ENCODE assay signal across 14 cellular contexts in genomic region chr14:69008411-69008810, GRCh38. TPM values are rescaled to one million over a fixed set of nuclear protein-coding genes. Genes with fewer than 3 reads are reported as not detected.
A peak's percentile ranks its signal among the peaks of the same experiment; 100 is the strongest.
DNase-seq lines count a peak whose midpoint lies in the region; ATAC-seq and TF ChIP-seq lines count a peak whose summit lies in the region.
"Had no signal": no experiment of that assay in that cellular context is flagged by ENCODE, and none has a peak within 500 bp of the region (broad histone marks: within the 10 kb centered on the region; RNA-seq: fewer than 3 reads in every experiment).

No MANE protein-coding gene starts in this region.

- DNase-seq in DMS 273 (lab: John Stamatoyannopoulos, UW; ENCODE audit: unreplicated experiment) = peak; percentile 54
- DNase-seq in DMS 273 treated with DMSO at 0.1 percent for 48 hours (lab: John Stamatoyannopoulos, UW) = no peak
- DNase-seq in SJSA1 (ENCODE audit: low read depth in 1 of 2, low spot score in 2 of 2) = peak in 1 of 2 experiments; percentile 56
- DNase-seq in glomerular visceral epithelial cell (ENCODE audit: extremely low spot score) = peak; percentile 20
- no peak for DNase-seq in GM10266 (ENCODE audit: extremely low spot score)
- no peak for DNase-seq in NCI-H748 treated with DMSO at 0.1 percent for 48 hours (lab: John Stamatoyannopoulos, UW)
- DNase-seq: activated naive CD8-positive, alpha-beta T cell treated with anti-CD3 and anti-CD28 coated beads, Interleukin-2, amount 10 ng/mL, durations not matched to agents 7 days and 5 days; effector memory CD4-positive, alpha-beta T cell; heart right ventricle; KBM-7 had no signal

- H3K9ac ChIP-seq in stomach smooth muscle (ENCODE audit: low read length in 2 of 2) = peak overlapping the region in 1 of 2 donors; percentile 45

- H3K27me3 ChIP-seq in SJSA1 (replicated peaks) (no peaks in the 10 kb centered on the region), stomach smooth muscle (ENCODE audit: control insufficient read depth in 1 of 2, insufficient read depth in 2 of 2, low read length in 2 of 2) (no peaks in the 10 kb centered on the region)
- H3K27me3 ChIP-seq: heart right ventricle had no signal

- peaks cover 34% of the 10 kb centered on the region for H3K4me1 ChIP-seq in SJSA1 (replicated peaks)
- H3K4me1 ChIP-seq in stomach smooth muscle (ENCODE audit: control insufficient read depth, insufficient read depth, low read length) = peaks cover 19% of the 10 kb centered on the region

- no peaks in the 10 kb centered on the region for H3K9me3 ChIP-seq in SJSA1 (replicated peaks)
- no peaks in the 10 kb centered on the region for H3K9me3 ChIP-seq in stomach smooth muscle (ENCODE audit: control insufficient read depth in 2 of 2, low read length in 2 of 2)
- H3K9me3 ChIP-seq: heart right ventricle had no signal

- ATAC-seq in GM18517 (IDR thresholded peaks at IDR 0.05; ENCODE audit: unreplicated experiment) = no peak
- ATAC-seq: GM12878, heart right ventricle had no signal

- H3K36me3 ChIP-seq in SJSA1 = no peaks in the 10 kb centered on the region
- H3K36me3 ChIP-seq in stomach smooth muscle (ENCODE audit: control insufficient read depth in 2 of 2, insufficient read depth in 2 of 2, low read length in 2 of 2) = no peaks in the 10 kb centered on the region
- H3K36me3 ChIP-seq: heart right ventricle had no signal

- peak overlapping the region; percentile 8 for H3K27ac ChIP-seq in SJSA1
- peak overlapping the region; percentile 24 for H3K27ac ChIP-seq in stomach smooth muscle (ENCODE audit: low read length)
- H3K27ac ChIP-seq: 22Rv1 had no signal

- H3K4me3 ChIP-seq in SJSA1 (no peak overlapping the region), stomach smooth muscle (ENCODE audit: low read length in 2 of 2) (no peak overlapping the region)
- H3K4me3 ChIP-seq: GM12878, heart right ventricle had no signal

- no peak for TF ChIP-seq CTCF in GM10266 (IDR thresholded peaks at IDR 0.05; ENCODE audit: control insufficient read depth, insufficient read depth, low read depth, missing control alignments)

RNA-seq across cellular contexts. Expression of gene ACTN1, which starts 29.3 kb away (rescaled TPM):
- total RNA-seq in SJSA1 (2014; rRNA removed; shearing (Covaris generic)) = 262 and 370 TPM in 2 replicates

Comparison
In these comparisons a context has a peak if more than half of its experiments do, and no peak if none do; other contexts are left out.
1. DNase-seq: peak in DMS 273 (single experiment) and glomerular visceral epithelial cell (single experiment); none in DMS 273 treated with DMSO at 0.1 percent for 48 hours (single experiment), GM10266 (single experiment) and NCI-H748 treated with DMSO at 0.1 percent for 48 hours (single experiment).